Comparison of ENCODE assay signal across 1 cellular context in the genomic region with DNA sequence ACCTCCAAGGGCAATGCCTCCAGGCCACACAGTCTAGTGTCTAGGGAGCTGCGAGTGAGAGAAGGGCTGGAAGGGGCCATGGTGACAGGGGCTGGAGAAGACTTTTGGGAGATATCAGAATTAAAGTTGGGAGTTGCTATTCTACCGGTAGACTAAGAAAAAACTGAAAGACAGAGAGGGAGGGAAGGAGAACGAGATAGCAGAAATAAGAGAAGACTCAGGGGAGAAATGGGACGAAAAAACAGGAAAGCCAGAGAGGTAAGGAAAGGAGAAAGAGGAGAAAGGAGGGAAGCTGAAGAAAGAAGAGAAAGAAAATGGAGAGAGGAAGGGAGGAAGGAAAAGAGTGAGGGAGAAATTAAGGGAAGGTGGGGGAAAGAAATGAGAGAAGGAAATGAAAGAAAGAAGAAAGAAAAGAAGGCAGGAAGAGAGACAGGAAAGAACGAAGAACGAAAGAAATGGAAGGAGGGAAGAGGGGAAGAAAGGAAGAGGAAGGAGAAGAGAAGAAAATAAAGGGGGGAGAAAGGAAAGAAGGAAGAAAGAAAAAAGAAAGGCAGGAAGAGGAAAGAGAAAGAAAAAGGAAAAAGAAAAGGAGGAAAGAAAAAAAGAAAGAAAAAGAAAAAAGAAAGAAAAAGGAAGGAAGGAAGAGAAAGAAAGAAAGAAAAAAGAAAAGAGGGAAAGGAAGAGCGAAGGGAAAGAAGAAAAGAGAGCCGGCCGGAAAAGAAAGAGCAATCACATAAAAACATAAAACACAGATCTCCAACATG.
TF ChIP-seq lines count a peak whose summit lies in the region.

No MANE protein-coding gene starts in this region.

TF ChIP-seq in A549, 52 proteins besides CTCF, POLR2A, EP300 and RAD21 (continued from another document):
- TF ChIP-seq, protein P1, sequence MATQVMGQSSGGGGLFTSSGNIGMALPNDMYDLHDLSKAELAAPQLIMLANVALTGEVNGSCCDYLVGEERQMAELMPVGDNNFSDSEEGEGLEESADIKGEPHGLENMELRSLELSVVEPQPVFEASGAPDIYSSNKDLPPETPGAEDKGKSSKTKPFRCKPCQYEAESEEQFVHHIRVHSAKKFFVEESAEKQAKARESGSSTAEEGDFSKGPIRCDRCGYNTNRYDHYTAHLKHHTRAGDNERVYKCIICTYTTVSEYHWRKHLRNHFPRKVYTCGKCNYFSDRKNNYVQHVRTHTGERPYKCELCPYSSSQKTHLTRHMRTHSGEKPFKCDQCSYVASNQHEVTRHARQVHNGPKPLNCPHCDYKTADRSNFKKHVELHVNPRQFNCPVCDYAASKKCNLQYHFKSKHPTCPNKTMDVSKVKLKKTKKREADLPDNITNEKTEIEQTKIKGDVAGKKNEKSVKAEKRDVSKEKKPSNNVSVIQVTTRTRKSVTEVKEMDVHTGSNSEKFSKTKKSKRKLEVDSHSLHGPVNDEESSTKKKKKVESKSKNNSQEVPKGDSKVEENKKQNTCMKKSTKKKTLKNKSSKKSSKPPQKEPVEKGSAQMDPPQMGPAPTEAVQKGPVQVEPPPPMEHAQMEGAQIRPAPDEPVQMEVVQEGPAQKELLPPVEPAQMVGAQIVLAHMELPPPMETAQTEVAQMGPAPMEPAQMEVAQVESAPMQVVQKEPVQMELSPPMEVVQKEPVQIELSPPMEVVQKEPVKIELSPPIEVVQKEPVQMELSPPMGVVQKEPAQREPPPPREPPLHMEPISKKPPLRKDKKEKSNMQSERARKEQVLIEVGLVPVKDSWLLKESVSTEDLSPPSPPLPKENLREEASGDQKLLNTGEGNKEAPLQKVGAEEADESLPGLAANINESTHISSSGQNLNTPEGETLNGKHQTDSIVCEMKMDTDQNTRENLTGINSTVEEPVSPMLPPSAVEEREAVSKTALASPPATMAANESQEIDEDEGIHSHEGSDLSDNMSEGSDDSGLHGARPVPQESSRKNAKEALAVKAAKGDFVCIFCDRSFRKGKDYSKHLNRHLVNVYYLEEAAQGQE (IDR thresholded peaks at IDR 0.05): no peak
- TF ChIP-seq ZFP36 (IDR thresholded peaks at IDR 0.05; ENCODE audit: borderline replicate concordance, partially characterized antibody) (no peak), HDAC2 (IDR thresholded peaks at IDR 0.05) (no peak), RCOR1 (IDR thresholded peaks at IDR 0.05; ENCODE audit: low read depth, low read length) (no peak)
